ENCODE assay signal across 1 cellular context in the genomic region with DNA sequence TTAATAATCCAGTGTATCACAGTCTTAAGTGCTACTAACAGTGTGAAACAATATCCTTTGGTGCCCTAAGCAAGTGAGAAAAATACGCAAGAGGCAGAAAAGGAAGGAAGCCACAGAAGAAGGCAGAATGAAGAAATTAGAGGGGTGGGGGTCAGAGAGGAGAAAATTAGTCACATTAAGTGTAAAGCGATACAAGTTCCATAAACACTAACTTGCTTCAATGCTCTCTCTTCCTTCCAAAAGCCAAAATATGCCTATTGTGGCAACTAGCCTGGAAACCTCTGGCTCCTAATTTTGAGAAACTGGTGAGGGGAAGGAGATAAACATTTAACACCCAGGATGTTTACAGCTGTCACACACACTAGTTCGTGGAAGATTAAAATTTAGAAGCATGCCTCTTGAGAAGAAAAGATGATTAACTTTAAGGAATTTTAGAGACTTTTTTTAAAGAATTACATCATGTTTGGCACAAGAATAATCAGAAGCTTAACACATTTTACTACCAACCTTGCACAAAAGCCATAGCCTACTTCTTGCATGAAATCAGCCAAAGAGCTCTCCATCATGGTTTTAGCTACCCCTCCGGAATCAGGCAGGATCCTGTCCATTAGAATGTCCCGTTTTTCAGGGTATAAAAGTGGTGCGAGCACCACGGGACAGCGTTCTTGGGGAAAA.
TF ChIP-seq lines count a peak whose summit lies in the region.

No MANE protein-coding gene starts in this region.

TF ChIP-seq in HCT116, 20 proteins besides CTCF, POLR2A, EP300 and RAD21 (continued from another document):
- TF ChIP-seq, protein P1, sequence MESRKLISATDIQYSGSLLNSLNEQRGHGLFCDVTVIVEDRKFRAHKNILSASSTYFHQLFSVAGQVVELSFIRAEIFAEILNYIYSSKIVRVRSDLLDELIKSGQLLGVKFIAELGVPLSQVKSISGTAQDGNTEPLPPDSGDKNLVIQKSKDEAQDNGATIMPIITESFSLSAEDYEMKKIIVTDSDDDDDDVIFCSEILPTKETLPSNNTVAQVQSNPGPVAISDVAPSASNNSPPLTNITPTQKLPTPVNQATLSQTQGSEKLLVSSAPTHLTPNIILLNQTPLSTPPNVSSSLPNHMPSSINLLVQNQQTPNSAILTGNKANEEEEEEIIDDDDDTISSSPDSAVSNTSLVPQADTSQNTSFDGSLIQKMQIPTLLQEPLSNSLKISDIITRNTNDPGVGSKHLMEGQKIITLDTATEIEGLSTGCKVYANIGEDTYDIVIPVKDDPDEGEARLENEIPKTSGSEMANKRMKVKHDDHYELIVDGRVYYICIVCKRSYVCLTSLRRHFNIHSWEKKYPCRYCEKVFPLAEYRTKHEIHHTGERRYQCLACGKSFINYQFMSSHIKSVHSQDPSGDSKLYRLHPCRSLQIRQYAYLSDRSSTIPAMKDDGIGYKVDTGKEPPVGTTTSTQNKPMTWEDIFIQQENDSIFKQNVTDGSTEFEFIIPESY (IDR thresholded peaks at IDR 0.05; ENCODE audit: extremely low read depth, insufficient replicate concordance, low read length), result no peak
- TF ChIP-seq EZH2phosphoT487 (IDR thresholded peaks at IDR 0.05; ENCODE audit: borderline replicate concordance), result no peak
- no peak for TF ChIP-seq CBX3 (IDR thresholded peaks at IDR 0.05; ENCODE audit: low read depth)
- no peak for TF ChIP-seq TCF7L2 (IDR thresholded peaks at IDR 0.05; ENCODE audit: borderline replicate concordance, extremely low read depth, insufficient read depth, insufficient read length)
- TF ChIP-seq JUND (IDR thresholded peaks at IDR 0.05), result no peak
- TF ChIP-seq POLR2AphosphoS5 (IDR thresholded peaks at IDR 0.05; ENCODE audit: low read depth, low read length), result no peak
